ENCODE assay signal across 8 cellular contexts in the genomic region with DNA sequence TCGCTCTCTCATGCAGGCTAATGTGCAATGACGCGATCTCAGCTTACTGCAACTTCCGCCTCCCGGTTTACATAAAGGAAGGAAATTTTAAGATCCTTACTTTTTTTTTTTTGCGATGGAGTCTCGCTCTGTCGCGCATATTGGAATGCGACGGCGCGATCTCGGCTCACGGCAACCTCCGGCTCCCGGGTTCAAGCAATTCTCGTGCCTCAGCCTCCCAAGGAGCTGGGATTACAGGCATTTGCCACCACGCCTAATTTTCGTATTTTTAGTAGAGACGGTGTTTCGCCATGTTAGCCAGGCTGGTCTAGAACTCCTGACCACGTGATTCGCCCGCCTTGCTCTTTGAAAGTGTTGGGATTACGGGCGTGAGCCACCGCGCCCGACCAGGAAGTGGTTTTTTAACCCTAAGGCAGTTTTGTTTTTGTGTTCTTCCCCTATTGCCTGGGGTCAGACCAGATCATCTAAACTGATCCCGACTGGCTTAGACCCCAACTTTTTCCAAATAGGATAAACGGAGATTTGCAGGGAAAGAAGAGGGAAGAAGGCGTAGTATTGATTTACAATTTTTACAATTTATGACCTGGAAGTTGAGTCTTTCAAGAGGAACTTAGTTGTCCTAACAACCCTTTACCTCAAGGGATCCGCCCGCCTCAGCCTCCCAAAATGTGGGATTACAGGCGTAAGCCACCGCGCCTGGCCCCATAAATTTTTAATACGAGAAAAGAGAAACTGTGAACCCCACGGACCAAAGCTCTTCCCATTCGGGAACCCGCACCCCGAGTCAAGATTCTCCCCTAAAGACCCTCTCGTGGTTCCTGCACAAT.
DNase-seq lines count a peak whose midpoint lies in the region; ATAC-seq and TF ChIP-seq lines count a peak whose summit lies in the region.

No MANE protein-coding gene starts in this region.

- H3K4me3 ChIP-seq in PC-3 (ENCODE audit: low read length) = peak overlapping the region; percentile 59
- H3K4me3 ChIP-seq in iPS-15b (ENCODE audit: low read depth, low read length) = peak overlapping the region; percentile 97
- peak overlapping the region; percentile 57 to 69 (median 63) for H3K4me3 ChIP-seq in sigmoid colon

- ATAC-seq in PC-3 (no peak), HG02588 (IDR thresholded peaks at IDR 0.05; ENCODE audit: unreplicated experiment) (no peak), HG02642 (IDR thresholded peaks at IDR 0.05; ENCODE audit: poor library complexity, unreplicated experiment) (no peak), GM18505 (IDR thresholded peaks at IDR 0.05; ENCODE audit: unreplicated experiment) (no peak)

- peak overlapping the region; percentile 18; the same call in 1 of the 2 replicates for H3K27ac ChIP-seq in PC-3 (ENCODE audit: low read length)
- H3K27ac ChIP-seq in sigmoid colon = peak overlapping the region; percentile 84 to 90 (median 88)

- H3K27me3 ChIP-seq in PC-3 (ENCODE audit: low read length) (no peaks in the 10 kb centered on the region), iPS-15b (ENCODE audit: control insufficient read depth, insufficient read depth, low read length) (no peaks in the 10 kb centered on the region), sigmoid colon (no peaks in the 10 kb centered on the region)

- H3K9me3 ChIP-seq in PC-3 (ENCODE audit: low read length) (0 out of 2 replicates have a peak, but pooled peaks cover 4% of the 10 kb centered on the region), iPS-15b (ENCODE audit: control insufficient read depth, insufficient read depth, low read length) (no peaks in the 10 kb centered on the region), sigmoid colon (no peaks in the 10 kb centered on the region)

- TF ChIP-seq CTCF in PC-3 (conservative IDR thresholded peaks at IDR 0.05; ENCODE audit: low read depth, low read length) = no peak
- TF ChIP-seq CTCF in sigmoid colon (IDR thresholded peaks at IDR 0.05) = no peak

- H3K9me2 ChIP-seq in PC-3 (replicated peaks; ENCODE audit: low read length) = no peaks in the 10 kb centered on the region

- no peaks in the 10 kb centered on the region for H4K20me1 ChIP-seq in PC-3 (ENCODE audit: low read length)

- in situ Hi-C loops in G401 (cut with HindIII; ENCODE audit: low sequenced_read_pairs) = no loop called here

- WGBS in sigmoid colon, 2 donors = 14 to 51% methylated on average over 44 of the region's 44 CpGs

- peak overlapping the region; percentile 34; the same call in 1 of the 2 replicates for H3K4me2 ChIP-seq in PC-3 (ENCODE audit: low read length)

- H3K9ac ChIP-seq in PC-3 (ENCODE audit: low read length) (peak overlapping the region; percentile 29; the same call in 1 of the 2 replicates), iPS-15b (ENCODE audit: low read depth, low read length) (peak overlapping the region; percentile 100)

- intact Hi-C loops in PC-3 (cut with micrococcal nuclease) = no loop called here
- intact Hi-C loops in sigmoid colon (cut with DNase I) = loop anchor here (5.0 to 10.0 kb wide), 5 partner anchors 144 to 1341 kb away; partner anchors contain the start of genes ZNF100, ZNF430, ZNF626 and ZNF737

- peak; percentile 27 for DNase-seq in G401 (ENCODE audit: low spot score)
- peak; percentile 2 for DNase-seq in PC-3
- DNase-seq in brain pericyte (ENCODE audit: low read depth, low spot score) = peak; percentile 6
- DNase-seq in sigmoid colon = peak; percentile 83

- H3K4me1 ChIP-seq in PC-3 (ENCODE audit: insufficient read depth, low read length) (no peaks in the 10 kb centered on the region), iPS-15b (ENCODE audit: control insufficient read depth, insufficient read depth, low read length) (no peaks in the 10 kb centered on the region), sigmoid colon (peaks cover 0 to 13% (median 2%) of the 10 kb centered on the region in 4 donors)

- no peak for TF ChIP-seq EP300 in sigmoid colon (IDR thresholded peaks at IDR 0.05)

- CTCF ChIA-PET in PC-3 (lab: Charles Lee) = no interaction called here

- no TSS peak for BruUV-seq in PC-3 (replicated peaks; lab: Mats Ljungman, UMichigan)

- peak overlapping the region; percentile 59; the same call in 1 of the 2 replicates for H2AFZ ChIP-seq in PC-3 (ENCODE audit: low read length)

- H3K36me3 ChIP-seq in PC-3 (ENCODE audit: low read depth, low read length) = no peaks in the 10 kb centered on the region
- H3K36me3 ChIP-seq in iPS-15b (ENCODE audit: control insufficient read depth, insufficient read depth, low read length) = peaks cover 4% of the 10 kb centered on the region
- H3K36me3 ChIP-seq in sigmoid colon = no peaks in the 10 kb centered on the region

- no peaks in the 10 kb centered on the region for H3F3A ChIP-seq in PC-3 (ENCODE audit: low read length, unreplicated experiment)

- TF ChIP-seq POLR2A in sigmoid colon (IDR thresholded peaks at IDR 0.05) = no peak
- no peak for TF ChIP-seq POLR2A in GM18505 (IDR thresholded peaks at IDR 0.05; ENCODE audit: borderline replicate concordance, extremely low read depth, insufficient read depth, insufficient read length)

- no peaks in the 10 kb centered on the region for H3K79me2 ChIP-seq in PC-3 (ENCODE audit: low read length)

- POLR2A ChIA-PET in PC-3 (lab: Charles Lee; ENCODE audit: unreplicated experiment) = no interaction called here

Comparison
In these comparisons a context has a peak if more than half of its experiments do, and no peak if none do; other contexts are left out.
1. DNase-seq: peak in every context shown above with its lines; median percentile 83 in sigmoid colon; 27 in G401; 6 in brain pericyte; 2 in PC-3.